18 cellular contexts compared by ENCODE assay signal in the genomic region with DNA sequence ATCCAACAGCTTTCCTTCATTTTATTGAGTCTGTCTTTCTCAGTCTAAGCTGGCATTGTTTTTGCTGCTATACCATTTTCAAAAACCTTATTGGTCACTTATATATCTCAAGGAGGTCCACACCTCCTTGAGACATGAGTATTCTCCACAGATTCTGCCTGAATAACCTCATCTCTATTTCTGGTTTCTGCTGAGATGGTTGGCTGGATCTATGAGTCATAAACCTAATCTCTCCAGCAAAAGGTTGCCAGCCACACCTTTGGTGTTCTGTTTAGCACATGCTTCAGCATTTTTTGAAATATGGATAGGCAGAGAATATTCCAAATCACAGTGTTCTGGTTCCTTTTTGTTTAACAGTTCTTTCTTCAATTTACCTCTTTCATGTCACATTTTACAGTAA. TPM values are rescaled to one million over a fixed set of nuclear protein-coding genes. Genes with fewer than 3 reads are reported as not detected.
DNase-seq lines count a peak whose midpoint lies in the region; ATAC-seq and TF ChIP-seq lines count a peak whose summit lies in the region.
"Had no signal": no experiment of that assay in that cellular context is flagged by ENCODE, and none has a peak within 500 bp of the region (broad histone marks: within the 10 kb centered on the region; RNA-seq: fewer than 3 reads in every experiment).

No MANE protein-coding gene starts in this region.

- no peak overlapping the region for H3K9ac ChIP-seq in HCT116 (ENCODE audit: low read length)

- no peaks in the 10 kb centered on the region for H4K20me1 ChIP-seq in HCT116 (ENCODE audit: insufficient read depth)

- intact Hi-C loops in HCT116 (cut with micrococcal nuclease): no loop called here
- intact Hi-C loops in upper lobe of right lung (cut with DNase I): no loop called here

- no peak overlapping the region for H3K4me3 ChIP-seq in HCT116 (replicated peaks in 1 of 2; ENCODE audit: low read depth in 1 of 2, low read length in 2 of 2)
- H3K4me3 ChIP-seq in fibroblast of mammary gland (ENCODE audit: control insufficient read depth, low read depth, low read length): no peak overlapping the region
- H3K4me3 ChIP-seq in upper lobe of right lung: no peak overlapping the region
- H3K4me3 ChIP-seq: adrenal gland, SJSA1 had no signal

- ATAC-seq in HCT116: peak; percentile 72; the same call in 1 of the 2 replicates
- ATAC-seq in GM21723 (IDR thresholded peaks at IDR 0.05; ENCODE audit: unreplicated experiment): no peak
- no peak for ATAC-seq in upper lobe of right lung
- ATAC-seq: left ventricle myocardium superior had no signal

- peak overlapping the region; percentile 27 for H3K4me2 ChIP-seq in HCT116 (ENCODE audit: low read length)

- no peak for TF ChIP-seq RAD21 in HCT116 (IDR thresholded peaks at IDR 0.05; ENCODE audit: low read depth)

- peak overlapping the region; percentile 76 for H2AFZ ChIP-seq in HCT116 (ENCODE audit: low read depth, low read length, poor library complexity, severe bottlenecking)

- no peaks in the 10 kb centered on the region for H3K79me2 ChIP-seq in HCT116 (ENCODE audit: insufficient read depth, low read length)

- DNase-seq in ELR (ENCODE audit: low read depth) (peak; percentile 23), HCT116 (ENCODE audit: low read depth, low spot score) (no peak), HT1080 (ENCODE audit: low read depth) (peak; percentile 43), fibroblast of mammary gland (ENCODE audit: low read depth) (peak; percentile 22), D341Med (ENCODE audit: low spot score) (no peak), upper lobe of right lung (no peak)
- DNase-seq in activated CD8-positive, alpha-beta memory T cell treated with anti-CD3 and anti-CD28 coated beads, Interleukin-2, amount 50 U/mL, for 48 hours: no peak
- DNase-seq: activated T-cell treated with anti-CD3 and anti-CD28 coated beads for 4 hours, adrenal gland, AML-193, GDM1, left ventricle myocardium superior, NCI-H1417 treated with DMSO at 0.1 percent for 48 hours, WERI-Rb-1 had no signal

- no TSS peak for BruUV-seq in HCT116 (replicated peaks; lab: Mats Ljungman, UMichigan)

- H3K9me2 ChIP-seq in HCT116 (ENCODE audit: insufficient read depth): no peaks in the 10 kb centered on the region

- H3K9me3 ChIP-seq in HCT116 (ENCODE audit: control insufficient read depth in 1 of 2, insufficient read depth in 1 of 2, low read depth in 1 of 2, low read length in 2 of 2): no peaks in the 10 kb centered on the region
- no peaks in the 10 kb centered on the region for H3K9me3 ChIP-seq in upper lobe of right lung
- H3K9me3 ChIP-seq: adrenal gland, SJSA1 had no signal

- H3K36me3 ChIP-seq in HCT116 (ENCODE audit: control insufficient read depth in 1 of 2, insufficient read depth in 2 of 2, low read length in 2 of 2) (no peaks in the 10 kb centered on the region), upper lobe of right lung (no peaks in the 10 kb centered on the region)
- H3K36me3 ChIP-seq: adrenal gland, SJSA1, WERI-Rb-1 had no signal

- no peaks in the 10 kb centered on the region for H3K27me3 ChIP-seq in HCT116 (ENCODE audit: insufficient read depth, low read length)
- H3K27me3 ChIP-seq in upper lobe of right lung: no peaks in the 10 kb centered on the region
- H3K27me3 ChIP-seq: adrenal gland, SJSA1 had no signal

- RAD21 ChIA-PET in HCT116 (lab: Charles Lee; ENCODE audit: low non-redundant PET in 1 of 2, low total read pairs in 2 of 2, uncharacterized antibody in 2 of 2, unreplicated experiment in 2 of 2): no interaction called here

- CTCF ChIA-PET in HCT116 (lab: Charles Lee): interaction anchor here (2.0 kb wide), 1 partner anchor 127 kb away, joined by 5 read pairs; no protein-coding TSS in a partner anchor

- no peak for TF ChIP-seq POLR2A in HCT116 (IDR thresholded peaks at IDR 0.05; ENCODE audit: borderline replicate concordance, extremely low read depth, insufficient read depth, insufficient read length)

- H3K27ac ChIP-seq in HCT116 (ENCODE audit: low read depth, low read length) (no peak overlapping the region), upper lobe of right lung (no peak overlapping the region)
- H3K27ac ChIP-seq: adrenal gland, SJSA1, WERI-Rb-1 had no signal

- POLR2A ChIA-PET in HCT116 (lab: Charles Lee): no interaction called here

- TF ChIP-seq CTCF in HCT116 (IDR thresholded peaks at IDR 0.05 in 2 of 3, conservative IDR thresholded peaks at IDR 0.05 in 1 of 3; ENCODE audit: borderline replicate concordance in 1 of 3, insufficient read depth in 1 of 3, low read depth in 2 of 3, low read length in 2 of 3) (no peak), fibroblast of mammary gland (conservative IDR thresholded peaks at IDR 0.05; ENCODE audit: control insufficient read depth, insufficient read depth, low read depth, low read length) (no peak), upper lobe of right lung (IDR thresholded peaks at IDR 0.05) (no peak)

- peaks cover 5 to 17% of the 10 kb centered on the region in 2 experiments; a peak in 3 of 4 replicates for H3K4me1 ChIP-seq in HCT116 (ENCODE audit: control insufficient read depth in 1 of 2, insufficient read depth in 2 of 2, low read length in 2 of 2)
- no peaks in the 10 kb centered on the region for H3K4me1 ChIP-seq in upper lobe of right lung
- H3K4me1 ChIP-seq: adrenal gland, SJSA1 had no signal

TF ChIP-seq in HCT116, 20 proteins besides CTCF, POLR2A, EP300 and RAD21:
- TF ChIP-seq YY1 (IDR thresholded peaks at IDR 0.05; ENCODE audit: extremely low read depth, insufficient replicate concordance, low read depth, low read length) (no peak), ZFX (IDR thresholded peaks at IDR 0.05) (no peak; the same call in 1 of the 2 replicates), CEBPB (IDR thresholded peaks at IDR 0.05; ENCODE audit: low read depth) (no peak), ZNF274 (IDR thresholded peaks at IDR 0.05; ENCODE audit: low read depth, low read length) (no peak), ELF1 (IDR thresholded peaks at IDR 0.05; ENCODE audit: borderline replicate concordance, low read depth) (no peak), FOSL1 (IDR thresholded peaks at IDR 0.05; ENCODE audit: low read depth) (peak; percentile 48), SRF (IDR thresholded peaks at IDR 0.05; ENCODE audit: low read depth) (no peak), JUND (IDR thresholded peaks at IDR 0.05) (peak; percentile 42; the same call in 1 of the 2 replicates), EZH2phosphoT487 (IDR thresholded peaks at IDR 0.05; ENCODE audit: borderline replicate concordance) (no peak)
- TF ChIP-seq, protein P1, sequence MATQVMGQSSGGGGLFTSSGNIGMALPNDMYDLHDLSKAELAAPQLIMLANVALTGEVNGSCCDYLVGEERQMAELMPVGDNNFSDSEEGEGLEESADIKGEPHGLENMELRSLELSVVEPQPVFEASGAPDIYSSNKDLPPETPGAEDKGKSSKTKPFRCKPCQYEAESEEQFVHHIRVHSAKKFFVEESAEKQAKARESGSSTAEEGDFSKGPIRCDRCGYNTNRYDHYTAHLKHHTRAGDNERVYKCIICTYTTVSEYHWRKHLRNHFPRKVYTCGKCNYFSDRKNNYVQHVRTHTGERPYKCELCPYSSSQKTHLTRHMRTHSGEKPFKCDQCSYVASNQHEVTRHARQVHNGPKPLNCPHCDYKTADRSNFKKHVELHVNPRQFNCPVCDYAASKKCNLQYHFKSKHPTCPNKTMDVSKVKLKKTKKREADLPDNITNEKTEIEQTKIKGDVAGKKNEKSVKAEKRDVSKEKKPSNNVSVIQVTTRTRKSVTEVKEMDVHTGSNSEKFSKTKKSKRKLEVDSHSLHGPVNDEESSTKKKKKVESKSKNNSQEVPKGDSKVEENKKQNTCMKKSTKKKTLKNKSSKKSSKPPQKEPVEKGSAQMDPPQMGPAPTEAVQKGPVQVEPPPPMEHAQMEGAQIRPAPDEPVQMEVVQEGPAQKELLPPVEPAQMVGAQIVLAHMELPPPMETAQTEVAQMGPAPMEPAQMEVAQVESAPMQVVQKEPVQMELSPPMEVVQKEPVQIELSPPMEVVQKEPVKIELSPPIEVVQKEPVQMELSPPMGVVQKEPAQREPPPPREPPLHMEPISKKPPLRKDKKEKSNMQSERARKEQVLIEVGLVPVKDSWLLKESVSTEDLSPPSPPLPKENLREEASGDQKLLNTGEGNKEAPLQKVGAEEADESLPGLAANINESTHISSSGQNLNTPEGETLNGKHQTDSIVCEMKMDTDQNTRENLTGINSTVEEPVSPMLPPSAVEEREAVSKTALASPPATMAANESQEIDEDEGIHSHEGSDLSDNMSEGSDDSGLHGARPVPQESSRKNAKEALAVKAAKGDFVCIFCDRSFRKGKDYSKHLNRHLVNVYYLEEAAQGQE (IDR thresholded peaks at IDR 0.05; ENCODE audit: low read depth): no peak
- TF ChIP-seq, protein P2, sequence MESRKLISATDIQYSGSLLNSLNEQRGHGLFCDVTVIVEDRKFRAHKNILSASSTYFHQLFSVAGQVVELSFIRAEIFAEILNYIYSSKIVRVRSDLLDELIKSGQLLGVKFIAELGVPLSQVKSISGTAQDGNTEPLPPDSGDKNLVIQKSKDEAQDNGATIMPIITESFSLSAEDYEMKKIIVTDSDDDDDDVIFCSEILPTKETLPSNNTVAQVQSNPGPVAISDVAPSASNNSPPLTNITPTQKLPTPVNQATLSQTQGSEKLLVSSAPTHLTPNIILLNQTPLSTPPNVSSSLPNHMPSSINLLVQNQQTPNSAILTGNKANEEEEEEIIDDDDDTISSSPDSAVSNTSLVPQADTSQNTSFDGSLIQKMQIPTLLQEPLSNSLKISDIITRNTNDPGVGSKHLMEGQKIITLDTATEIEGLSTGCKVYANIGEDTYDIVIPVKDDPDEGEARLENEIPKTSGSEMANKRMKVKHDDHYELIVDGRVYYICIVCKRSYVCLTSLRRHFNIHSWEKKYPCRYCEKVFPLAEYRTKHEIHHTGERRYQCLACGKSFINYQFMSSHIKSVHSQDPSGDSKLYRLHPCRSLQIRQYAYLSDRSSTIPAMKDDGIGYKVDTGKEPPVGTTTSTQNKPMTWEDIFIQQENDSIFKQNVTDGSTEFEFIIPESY (IDR thresholded peaks at IDR 0.05; ENCODE audit: extremely low read depth, insufficient replicate concordance, low read length): no peak
- TF ChIP-seq, protein P3, sequence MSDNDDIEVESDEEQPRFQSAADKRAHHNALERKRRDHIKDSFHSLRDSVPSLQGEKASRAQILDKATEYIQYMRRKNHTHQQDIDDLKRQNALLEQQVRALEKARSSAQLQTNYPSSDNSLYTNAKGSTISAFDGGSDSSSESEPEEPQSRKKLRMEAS (IDR thresholded peaks at IDR 0.05): peak; percentile 75

RNA-seq across cellular contexts. Expression of a gene that starts 40.8 kb away (rescaled TPM):
- not detected for total RNA-seq in HCT116 (2021; ENCODE audit: unreplicated experiment)
- not detected in 2 replicates for polyA plus RNA-seq in HCT116 (2012)
- total RNA-seq in HT1080 (2014; rRNA removed; shearing (Covaris generic)): not detected in 2 replicates
- polyA plus RNA-seq in HT1080 (2015; cell fraction: cytosol; rRNA removed): not detected in 2 replicates
- not detected in 2 replicates for polyA plus RNA-seq in HT1080 (2015; cell fraction: nucleus; rRNA removed)
- not detected for total RNA-seq in upper lobe of right lung
- total RNA-seq: adrenal gland, HT-29, left ventricle myocardium superior, SJSA1, urinary bladder had no signal
- polyA plus RNA-seq: adrenal gland, urinary bladder had no signal

Comparison
In these comparisons a context has a peak if more than half of its experiments do, and no peak if none do; other contexts are left out.
1. DNase-seq: peak in ELR (single experiment), HT1080 (single experiment) and fibroblast of mammary gland (single experiment); none in HCT116 (single experiment), D341Med (single experiment), activated CD8-positive, alpha-beta memory T cell treated with anti-CD3 and anti-CD28 coated beads, Interleukin-2, amount 50 U/mL, for 48 hours (single experiment) and upper lobe of right lung (single experiment).